Comparison of ENCODE assay signal across 2 cellular contexts in the genomic region with DNA sequence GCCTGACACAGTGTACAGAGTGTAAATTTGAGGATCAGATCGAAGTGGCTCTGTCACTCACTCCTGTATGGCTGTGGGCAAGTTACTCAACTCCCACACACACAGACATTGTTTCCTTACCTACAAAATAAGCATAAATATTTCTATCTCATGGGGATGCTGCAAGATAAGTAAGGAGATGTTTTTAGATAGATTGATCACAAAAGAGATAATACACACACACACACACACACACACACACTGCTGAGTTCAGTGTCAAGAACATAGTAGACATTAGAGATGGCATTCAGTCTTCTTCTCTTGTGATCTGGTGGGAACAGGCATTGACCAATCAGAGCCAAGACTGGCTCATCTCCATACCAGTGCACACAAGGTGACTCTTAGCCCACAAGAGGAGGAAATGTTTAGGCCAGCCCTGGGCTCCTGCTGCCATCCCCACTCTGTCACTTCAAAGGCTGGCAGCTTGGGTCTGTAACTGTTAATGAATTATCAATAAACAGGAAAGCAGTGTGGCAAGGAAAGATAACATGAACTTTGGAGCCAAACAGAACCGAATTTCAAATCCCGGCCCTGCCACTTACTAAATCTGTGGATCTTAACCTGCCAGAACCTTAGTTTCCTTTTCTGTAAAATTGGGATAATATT.
TF ChIP-seq lines count a peak whose summit lies in the region.

No MANE protein-coding gene starts in this region.

TF ChIP-seq in WTC11, 78 proteins besides CTCF, POLR2A, EP300 and RAD21:
- TF ChIP-seq TCF7 (CRISPR knock-in tag; IDR thresholded peaks at IDR 0.05; ENCODE audit: low read depth) (no peak), FOXK1 (CRISPR knock-in tag; IDR thresholded peaks at IDR 0.05) (no peak), GABPB1 (CRISPR knock-in tag; IDR thresholded peaks at IDR 0.05) (peak; percentile 45; the same call in 1 of the 2 replicates), NR2C2 (CRISPR knock-in tag; IDR thresholded peaks at IDR 0.05) (no peak)

TF ChIP-seq in HepG2, 621 proteins besides CTCF, POLR2A, EP300 and RAD21 (continues in another document):
- TF ChIP-seq, protein P1, sequence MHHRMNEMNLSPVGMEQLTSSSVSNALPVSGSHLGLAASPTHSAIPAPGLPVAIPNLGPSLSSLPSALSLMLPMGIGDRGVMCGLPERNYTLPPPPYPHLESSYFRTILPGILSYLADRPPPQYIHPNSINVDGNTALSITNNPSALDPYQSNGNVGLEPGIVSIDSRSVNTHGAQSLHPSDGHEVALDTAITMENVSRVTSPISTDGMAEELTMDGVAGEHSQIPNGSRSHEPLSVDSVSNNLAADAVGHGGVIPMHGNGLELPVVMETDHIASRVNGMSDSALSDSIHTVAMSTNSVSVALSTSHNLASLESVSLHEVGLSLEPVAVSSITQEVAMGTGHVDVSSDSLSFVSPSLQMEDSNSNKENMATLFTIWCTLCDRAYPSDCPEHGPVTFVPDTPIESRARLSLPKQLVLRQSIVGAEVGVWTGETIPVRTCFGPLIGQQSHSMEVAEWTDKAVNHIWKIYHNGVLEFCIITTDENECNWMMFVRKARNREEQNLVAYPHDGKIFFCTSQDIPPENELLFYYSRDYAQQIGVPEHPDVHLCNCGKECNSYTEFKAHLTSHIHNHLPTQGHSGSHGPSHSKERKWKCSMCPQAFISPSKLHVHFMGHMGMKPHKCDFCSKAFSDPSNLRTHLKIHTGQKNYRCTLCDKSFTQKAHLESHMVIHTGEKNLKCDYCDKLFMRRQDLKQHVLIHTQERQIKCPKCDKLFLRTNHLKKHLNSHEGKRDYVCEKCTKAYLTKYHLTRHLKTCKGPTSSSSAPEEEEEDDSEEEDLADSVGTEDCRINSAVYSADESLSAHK (CRISPR knock-in tag; IDR thresholded peaks at IDR 0.05; ENCODE audit: borderline replicate concordance), result no peak
- peak; percentile 87 for TF ChIP-seq NFYC (CRISPR knock-in tag; IDR thresholded peaks at IDR 0.05)
- TF ChIP-seq ZNF510 (CRISPR knock-in tag; IDR thresholded peaks at IDR 0.05; ENCODE audit: low read depth), result peak; percentile 63; the same call in 1 of the 2 replicates
- peak; percentile 89 for TF ChIP-seq RCOR2 (CRISPR knock-in tag; IDR thresholded peaks at IDR 0.05)
- 0 out of 2 replicates have a peak, but pooled peaks have one; percentile 54 for TF ChIP-seq TSC22D2 (CRISPR knock-in tag; IDR thresholded peaks at IDR 0.05; ENCODE audit: borderline replicate concordance)
- TF ChIP-seq ZNF775 (CRISPR knock-in tag; IDR thresholded peaks at IDR 0.05; ENCODE audit: borderline replicate concordance), result 0 out of 2 replicates have a peak, but pooled peaks have one; percentile 2
- TF ChIP-seq KLF13 (CRISPR knock-in tag; IDR thresholded peaks at IDR 0.05), result no peak
- TF ChIP-seq TCF7 (IDR thresholded peaks at IDR 0.05; ENCODE audit: low read depth), result peak; percentile 97
- TF ChIP-seq PATZ1 (CRISPR knock-in tag; IDR thresholded peaks at IDR 0.05), result peak; percentile 76
- peak; percentile 99 for TF ChIP-seq ELF3 (CRISPR knock-in tag; IDR thresholded peaks at IDR 0.05)
- peak; percentile 78 for TF ChIP-seq ZFX (CRISPR knock-in tag; IDR thresholded peaks at IDR 0.05; ENCODE audit: low read depth)
- no peak; the same call in 1 of the 2 replicates for TF ChIP-seq ZNF564 (CRISPR knock-in tag; IDR thresholded peaks at IDR 0.05)
- no peak for TF ChIP-seq FOSL1 (CRISPR knock-in tag; IDR thresholded peaks at IDR 0.05; ENCODE audit: borderline replicate concordance)
- TF ChIP-seq, protein P2, sequence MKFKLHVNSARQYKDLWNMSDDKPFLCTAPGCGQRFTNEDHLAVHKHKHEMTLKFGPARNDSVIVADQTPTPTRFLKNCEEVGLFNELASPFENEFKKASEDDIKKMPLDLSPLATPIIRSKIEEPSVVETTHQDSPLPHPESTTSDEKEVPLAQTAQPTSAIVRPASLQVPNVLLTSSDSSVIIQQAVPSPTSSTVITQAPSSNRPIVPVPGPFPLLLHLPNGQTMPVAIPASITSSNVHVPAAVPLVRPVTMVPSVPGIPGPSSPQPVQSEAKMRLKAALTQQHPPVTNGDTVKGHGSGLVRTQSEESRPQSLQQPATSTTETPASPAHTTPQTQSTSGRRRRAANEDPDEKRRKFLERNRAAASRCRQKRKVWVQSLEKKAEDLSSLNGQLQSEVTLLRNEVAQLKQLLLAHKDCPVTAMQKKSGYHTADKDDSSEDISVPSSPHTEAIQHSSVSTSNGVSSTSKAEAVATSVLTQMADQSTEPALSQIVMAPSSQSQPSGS (CRISPR knock-in tag; IDR thresholded peaks at IDR 0.05), result peak; percentile 65
- TF ChIP-seq ZNF644 (CRISPR knock-in tag; IDR thresholded peaks at IDR 0.05; ENCODE audit: low read depth), result peak; percentile 54; the same call in 1 of the 2 replicates
- peak; percentile 80; the same call in 1 of the 2 replicates for TF ChIP-seq HMG20A (CRISPR knock-in tag; IDR thresholded peaks at IDR 0.05; ENCODE audit: borderline replicate concordance)
- TF ChIP-seq SMYD3 (CRISPR knock-in tag; IDR thresholded peaks at IDR 0.05), result 0 out of 2 replicates have a peak, but pooled peaks have one; percentile 30
- TF ChIP-seq, protein P3, sequence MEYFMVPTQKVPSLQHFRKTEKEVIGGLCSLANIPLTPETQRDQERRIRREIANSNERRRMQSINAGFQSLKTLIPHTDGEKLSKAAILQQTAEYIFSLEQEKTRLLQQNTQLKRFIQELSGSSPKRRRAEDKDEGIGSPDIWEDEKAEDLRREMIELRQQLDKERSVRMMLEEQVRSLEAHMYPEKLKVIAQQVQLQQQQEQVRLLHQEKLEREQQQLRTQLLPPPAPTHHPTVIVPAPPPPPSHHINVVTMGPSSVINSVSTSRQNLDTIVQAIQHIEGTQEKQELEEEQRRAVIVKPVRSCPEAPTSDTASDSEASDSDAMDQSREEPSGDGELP (IDR thresholded peaks at IDR 0.05; ENCODE audit: borderline replicate concordance, low read depth), result peak; percentile 77; the same call in 1 of the 2 replicates
- TF ChIP-seq, protein P4, sequence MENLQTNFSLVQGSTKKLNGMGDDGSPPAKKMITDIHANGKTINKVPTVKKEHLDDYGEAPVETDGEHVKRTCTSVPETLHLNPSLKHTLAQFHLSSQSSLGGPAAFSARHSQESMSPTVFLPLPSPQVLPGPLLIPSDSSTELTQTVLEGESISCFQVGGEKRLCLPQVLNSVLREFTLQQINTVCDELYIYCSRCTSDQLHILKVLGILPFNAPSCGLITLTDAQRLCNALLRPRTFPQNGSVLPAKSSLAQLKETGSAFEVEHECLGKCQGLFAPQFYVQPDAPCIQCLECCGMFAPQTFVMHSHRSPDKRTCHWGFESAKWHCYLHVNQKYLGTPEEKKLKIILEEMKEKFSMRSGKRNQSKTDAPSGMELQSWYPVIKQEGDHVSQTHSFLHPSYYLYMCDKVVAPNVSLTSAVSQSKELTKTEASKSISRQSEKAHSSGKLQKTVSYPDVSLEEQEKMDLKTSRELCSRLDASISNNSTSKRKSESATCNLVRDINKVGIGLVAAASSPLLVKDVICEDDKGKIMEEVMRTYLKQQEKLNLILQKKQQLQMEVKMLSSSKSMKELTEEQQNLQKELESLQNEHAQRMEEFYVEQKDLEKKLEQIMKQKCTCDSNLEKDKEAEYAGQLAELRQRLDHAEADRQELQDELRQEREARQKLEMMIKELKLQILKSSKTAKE (CRISPR knock-in tag; IDR thresholded peaks at IDR 0.05; ENCODE audit: borderline replicate concordance), result peak; percentile 89; the same call in 1 of the 2 replicates
- TF ChIP-seq CHD2 (IDR thresholded peaks at IDR 0.05; ENCODE audit: low read depth, low read length), result 0 out of 2 replicates have a peak, but pooled peaks have one; percentile 23
- TF ChIP-seq HES4 (CRISPR knock-in tag; IDR thresholded peaks at IDR 0.05; ENCODE audit: borderline replicate concordance), result no peak
- no peak for TF ChIP-seq HNRNPK (IDR thresholded peaks at IDR 0.05; ENCODE audit: low read depth, low read length, poor library complexity, severe bottlenecking)
- TF ChIP-seq PTBP1 (IDR thresholded peaks at IDR 0.05; ENCODE audit: low read depth, low read length, poor library complexity, severe bottlenecking), result no peak
- peak; percentile 86; the same call in 1 of the 2 replicates for TF ChIP-seq ZFP82 (CRISPR knock-in tag; IDR thresholded peaks at IDR 0.05; ENCODE audit: borderline replicate concordance)
- 0 out of 2 replicates have a peak, but pooled peaks have one; percentile 36 for TF ChIP-seq RORA (CRISPR knock-in tag; IDR thresholded peaks at IDR 0.05)
- 0 out of 2 replicates have a peak, but pooled peaks have one; percentile 29 for TF ChIP-seq RBAK (CRISPR knock-in tag; IDR thresholded peaks at IDR 0.05)
- TF ChIP-seq U2AF1 (optimal IDR thresholded peaks at IDR 0.05; ENCODE audit: low read depth, low read length), result no peak
- TF ChIP-seq UBTF (CRISPR knock-in tag; IDR thresholded peaks at IDR 0.05), result no peak; the same call in 1 of the 2 replicates
- TF ChIP-seq IRF2 (CRISPR knock-in tag; IDR thresholded peaks at IDR 0.05), result peak; percentile 92
- 0 out of 2 replicates have a peak, but pooled peaks have one; percentile 22 for TF ChIP-seq STAG1 (CRISPR knock-in tag; IDR thresholded peaks at IDR 0.05)
- TF ChIP-seq ZNF205 (CRISPR knock-in tag; IDR thresholded peaks at IDR 0.05), result peak; percentile 85; the same call in 1 of the 2 replicates
- peak; percentile 40; the same call in 1 of the 2 replicates for TF ChIP-seq YEATS2 (CRISPR knock-in tag; IDR thresholded peaks at IDR 0.05; ENCODE audit: borderline replicate concordance)
- TF ChIP-seq ZNF7 (CRISPR knock-in tag; IDR thresholded peaks at IDR 0.05), result peak; percentile 96
- TF ChIP-seq NFATC3 (CRISPR knock-in tag; IDR thresholded peaks at IDR 0.05), result no peak
- peak; percentile 65 for TF ChIP-seq ZNF629 (CRISPR knock-in tag; conservative IDR thresholded peaks at IDR 0.05)
- TF ChIP-seq, protein P5, sequence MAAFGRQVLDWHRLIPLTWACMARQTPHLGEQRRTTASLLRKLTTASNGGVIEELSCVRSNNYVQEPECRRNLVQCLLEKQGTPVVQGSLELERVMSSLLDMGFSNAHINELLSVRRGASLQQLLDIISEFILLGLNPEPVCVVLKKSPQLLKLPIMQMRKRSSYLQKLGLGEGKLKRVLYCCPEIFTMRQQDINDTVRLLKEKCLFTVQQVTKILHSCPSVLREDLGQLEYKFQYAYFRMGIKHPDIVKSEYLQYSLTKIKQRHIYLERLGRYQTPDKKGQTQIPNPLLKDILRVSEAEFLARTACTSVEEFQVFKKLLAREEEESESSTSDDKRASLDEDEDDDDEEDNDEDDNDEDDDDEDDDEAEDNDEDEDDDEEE (CRISPR knock-in tag; IDR thresholded peaks at IDR 0.05), result peak; percentile 76; the same call in 1 of the 2 replicates
- TF ChIP-seq, protein P6, sequence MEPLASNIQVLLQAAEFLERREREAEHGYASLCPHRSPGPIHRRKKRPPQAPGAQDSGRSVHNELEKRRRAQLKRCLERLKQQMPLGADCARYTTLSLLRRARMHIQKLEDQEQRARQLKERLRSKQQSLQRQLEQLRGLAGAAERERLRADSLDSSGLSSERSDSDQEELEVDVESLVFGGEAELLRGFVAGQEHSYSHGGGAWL (CRISPR knock-in tag; IDR thresholded peaks at IDR 0.05), result 0 out of 2 replicates have a peak, but pooled peaks have one; percentile 38
- 0 out of 2 replicates have a peak, but pooled peaks have one; percentile 30 for TF ChIP-seq SALL2 (CRISPR knock-in tag; IDR thresholded peaks at IDR 0.05)
- TF ChIP-seq, protein P7, sequence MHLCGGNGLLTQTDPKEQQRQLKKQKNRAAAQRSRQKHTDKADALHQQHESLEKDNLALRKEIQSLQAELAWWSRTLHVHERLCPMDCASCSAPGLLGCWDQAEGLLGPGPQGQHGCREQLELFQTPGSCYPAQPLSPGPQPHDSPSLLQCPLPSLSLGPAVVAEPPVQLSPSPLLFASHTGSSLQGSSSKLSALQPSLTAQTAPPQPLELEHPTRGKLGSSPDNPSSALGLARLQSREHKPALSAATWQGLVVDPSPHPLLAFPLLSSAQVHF (CRISPR knock-in tag; IDR thresholded peaks at IDR 0.05), result no peak
- peak; percentile 98 for TF ChIP-seq FOXO1 (CRISPR knock-in tag; IDR thresholded peaks at IDR 0.05)
- TF ChIP-seq ZNF460 (CRISPR knock-in tag; IDR thresholded peaks at IDR 0.05; ENCODE audit: borderline replicate concordance), result peak; percentile 38; the same call in 1 of the 2 replicates
- TF ChIP-seq KDM4B (CRISPR knock-in tag; IDR thresholded peaks at IDR 0.05), result peak; percentile 78; the same call in 1 of the 2 replicates
- TF ChIP-seq HDAC6 (IDR thresholded peaks at IDR 0.05; ENCODE audit: low read depth, low read length), result no peak
- TF ChIP-seq MYC (CRISPR knock-in tag; IDR thresholded peaks at IDR 0.05; ENCODE audit: borderline replicate concordance), result peak; percentile 65; the same call in 1 of the 2 replicates
- no peak for TF ChIP-seq ZFAT (CRISPR knock-in tag; conservative IDR thresholded peaks at IDR 0.05)
- TF ChIP-seq ZMYM4 (CRISPR knock-in tag; IDR thresholded peaks at IDR 0.05), result peak; percentile 75
- TF ChIP-seq GATAD1 (CRISPR knock-in tag; IDR thresholded peaks at IDR 0.05), result peak; percentile 62; the same call in 1 of the 2 replicates
- no peak for TF ChIP-seq NR1H2 (CRISPR knock-in tag; IDR thresholded peaks at IDR 0.05; ENCODE audit: borderline replicate concordance, low read depth)
- 0 out of 2 replicates have a peak, but pooled peaks have one; percentile 11 for TF ChIP-seq SMARCC2 (IDR thresholded peaks at IDR 0.05)
- peak; percentile 52; the same call in 1 of the 2 replicates for TF ChIP-seq ZBTB42 (CRISPR knock-in tag; IDR thresholded peaks at IDR 0.05)
- TF ChIP-seq ZNF354B (CRISPR knock-in tag; IDR thresholded peaks at IDR 0.05), result no peak
